In the genomic region with DNA sequence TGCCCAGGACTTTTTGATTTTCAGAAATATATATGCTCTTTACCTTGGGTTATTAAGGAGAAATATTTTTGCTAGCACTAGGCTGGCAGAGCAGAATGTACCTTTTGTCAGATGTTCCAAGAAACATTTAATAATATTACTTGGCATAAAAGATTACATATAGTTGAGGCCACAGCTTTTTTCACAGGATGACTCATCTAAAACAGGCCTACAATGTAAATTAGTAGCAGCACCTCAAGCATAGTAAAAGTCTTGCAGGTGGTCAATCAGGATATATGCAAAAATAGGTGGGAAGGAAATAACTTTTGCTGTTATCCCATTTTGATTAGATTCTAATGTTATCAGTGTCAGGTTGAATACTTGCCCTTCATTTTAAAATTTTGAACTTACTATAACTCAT, we compare ENCODE assay signal across 15 cellular contexts. TPM values are rescaled to one million over a fixed set of nuclear protein-coding genes. Genes with fewer than 3 reads are reported as not detected.
DNase-seq lines count a peak whose midpoint lies in the region; ATAC-seq and TF ChIP-seq lines count a peak whose summit lies in the region.
"Had no signal": no experiment of that assay in that cellular context is flagged by ENCODE, and none has a peak within 500 bp of the region (broad histone marks: within the 10 kb centered on the region; RNA-seq: fewer than 3 reads in every experiment).

No MANE protein-coding gene starts in this region.

- peak overlapping the region; percentile 92 for H3K27ac ChIP-seq in DOHH2 (ENCODE audit: low read depth, low read length)
- H3K27ac ChIP-seq: dorsolateral prefrontal cortex, HL-60 had no signal

- no peak for TF ChIP-seq CTCF in DOHH2 (IDR thresholded peaks at IDR 0.05; ENCODE audit: low read depth, low read length, poor library complexity, severe bottlenecking)

- H3K79me2 ChIP-seq in DOHH2 (ENCODE audit: control insufficient read depth, low read length) = no peaks in the 10 kb centered on the region

- peak overlapping the region; percentile 99 for H3K4me2 ChIP-seq in DOHH2 (ENCODE audit: low read length)

- peak overlapping the region; percentile 56 for H3K4me3 ChIP-seq in DOHH2 (ENCODE audit: low read length)
- no peak overlapping the region for H3K4me3 ChIP-seq in MG63
- H3K4me3 ChIP-seq: dorsolateral prefrontal cortex had no signal

- H3K9me2 ChIP-seq in DOHH2 (replicated peaks; ENCODE audit: control insufficient read depth, low read length) = no peaks in the 10 kb centered on the region

- H3K36me3 ChIP-seq in DOHH2 (ENCODE audit: control insufficient read depth, low read length) = peaks cover 9% of the 10 kb centered on the region; the same call in 1 of the 2 replicates
- no peaks in the 10 kb centered on the region for H3K36me3 ChIP-seq in MG63

- no peaks in the 10 kb centered on the region for H3K9me3 ChIP-seq in DOHH2 (ENCODE audit: control insufficient read depth, insufficient read depth, low read length)
- no peaks in the 10 kb centered on the region for H3K9me3 ChIP-seq in MG63

- DNase-seq in OCI-M1 (lab: John Stamatoyannopoulos, UW) = peak; percentile 64
- DNase-seq in germinal center (ENCODE audit: low spot score) = peak; percentile 24
- DNase-seq in MG63 = no peak
- no peak for DNase-seq in DMS79 treated with DMSO at 0.1 percent for 48 hours (lab: John Stamatoyannopoulos, UW)
- DNase-seq in NCI-H2196 (lab: John Stamatoyannopoulos, UW; ENCODE audit: unreplicated experiment) = no peak
- DNase-seq: activated CD4-positive, alpha-beta T cell treated with anti-CD3 and anti-CD28 coated beads, Interleukin-2, amount 10 ng/mL, durations not matched to agents 7 days and 5 days; aorta; dorsolateral prefrontal cortex; posterior cingulate gyrus; stimulated activated CD4-positive, alpha-beta T cell treated with anti-CD3 and anti-CD28 coated beads, Interleukin-2, amount 100 ng/mL, for 24 hours had no signal

- H3K27me3 ChIP-seq in DOHH2 (ENCODE audit: control insufficient read depth, low read length) (no peaks in the 10 kb centered on the region), MG63 (no peaks in the 10 kb centered on the region)
- H3K27me3 ChIP-seq: dorsolateral prefrontal cortex had no signal

- peaks cover 69% of the 10 kb centered on the region for H3K4me1 ChIP-seq in DOHH2 (ENCODE audit: control insufficient read depth, low read length)

- H4K20me1 ChIP-seq in DOHH2 (ENCODE audit: control insufficient read depth, insufficient read depth, low read depth, low read length) = no peaks in the 10 kb centered on the region

- ATAC-seq in HG02840 (IDR thresholded peaks at IDR 0.05; ENCODE audit: low FRiP score, unreplicated experiment) (peak; percentile 51), HG03175 (IDR thresholded peaks at IDR 0.05; ENCODE audit: unreplicated experiment) (no peak)
- ATAC-seq: activated T-helper 17 cell treated with anti-CD3 and anti-CD28 coated beads, Interleukin-2, amount 50 U/mL, for 72 hours had no signal

- H3F3A ChIP-seq in DOHH2 (ENCODE audit: control insufficient read depth, insufficient read depth) = peaks cover 25% of the 10 kb centered on the region

RNA-seq across cellular contexts. Expression of gene ITGB1, which starts 14.9 kb away (rescaled TPM):
- 715 and 2,345 TPM in 2 replicates for total RNA-seq in MG63 (2014; rRNA removed; shearing (Covaris generic); ENCODE audit: low replicate concordance)

Comparison
In these comparisons a context has a peak if more than half of its experiments do, and no peak if none do; other contexts are left out.
1. DNase-seq: peak in OCI-M1 (single experiment) and germinal center (single experiment); none in MG63 (single experiment), DMS79 treated with DMSO at 0.1 percent for 48 hours (single experiment) and NCI-H2196 (single experiment).